Comparison of ENCODE assay signal across 26 cellular contexts in the genomic region with DNA sequence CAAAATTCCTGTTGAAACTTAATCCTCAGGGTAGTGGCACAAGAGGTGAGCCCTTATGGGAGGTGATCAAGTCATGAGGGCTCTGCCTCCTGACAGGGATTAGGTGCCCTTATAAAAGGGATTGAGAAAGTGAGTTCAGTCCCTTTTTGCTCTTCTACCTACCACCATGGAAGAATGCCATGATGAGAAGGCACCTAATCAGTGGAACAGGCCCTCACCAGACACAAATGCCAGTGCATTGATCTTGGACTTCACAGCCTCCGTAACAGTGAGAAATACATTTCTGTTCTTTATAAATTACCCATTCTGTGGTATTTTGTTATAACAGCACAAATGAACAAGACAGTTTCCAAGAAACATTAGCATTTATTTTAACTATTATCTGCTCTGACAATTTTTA.
DNase-seq lines count a peak whose midpoint lies in the region; ATAC-seq, FAIRE-seq and TF ChIP-seq lines count a peak whose summit lies in the region.
"Had no signal": no experiment of that assay in that cellular context is flagged by ENCODE, and none has a peak within 500 bp of the region (broad histone marks: within the 10 kb centered on the region; RNA-seq: fewer than 3 reads in every experiment).

No MANE protein-coding gene starts in this region.

- 0 out of 2 replicates have a peak overlapping the region, but pooled peaks have one; percentile 5 for H3K23ac ChIP-seq in IMR-90 (ENCODE audit: low read depth, low read length)

- DNase-seq in HepG2 (ENCODE audit: low spot score): no peak
- no peak for DNase-seq in right lobe of liver
- DNase-seq in IMR-90: no peak
- DNase-seq in mesothelial cell of epicardium (ENCODE audit: low spot score in 2 of 2, unreplicated experiment in 2 of 2): no peak
- no peak for DNase-seq in suprapubic skin (ENCODE audit: low spot score in 2 of 2)
- DNase-seq in naive thymus-derived CD4-positive, alpha-beta T cell: no peak
- no peak for DNase-seq in SHP77 treated with DMSO at 0.1 percent for 48 hours (lab: John Stamatoyannopoulos, UW)
- DNase-seq: 8988T; ACHN; BE2C; C1 segment of cervical spinal cord; CD4-positive, alpha-beta memory T cell; CD4-positive, CD25-positive, alpha-beta regulatory T cell; CD8-positive, alpha-beta memory T cell; COR-L47; DMS 273 treated with DMSO at 0.1 percent for 48 hours; DMS153; DMS53; DMS79; DND-41; EL; GDM1 had no signal

- H2AFZ ChIP-seq in HepG2 (ENCODE audit: low read length) (no peak overlapping the region), IMR-90 (replicated peaks; ENCODE audit: low read length, poor library complexity) (no peak overlapping the region)

- peak overlapping the region; percentile 20; the same call in 1 of the 3 replicates for H2BK15ac ChIP-seq in IMR-90 (ENCODE audit: low read depth, low read length)

- no peak overlapping the region for H2BK5ac ChIP-seq in IMR-90 (ENCODE audit: low read depth, low read length, poor library complexity, severe bottlenecking)

- peaks cover 18 to 35% of the 10 kb centered on the region in 2 experiments for H3K79me1 ChIP-seq in IMR-90 (ENCODE audit: low read depth in 1 of 2, low read length in 2 of 2)

- TF ChIP-seq CTCF in HepG2 (CRISPR knock-in tag; IDR thresholded peaks at IDR 0.05) (no peak), right lobe of liver (IDR thresholded peaks at IDR 0.05) (no peak), IMR-90 (conservative IDR thresholded peaks at IDR 0.05; ENCODE audit: low read depth, low read length) (no peak), mesothelial cell of epicardium (IDR thresholded peaks at IDR 0.05; ENCODE audit: unreplicated experiment) (no peak), suprapubic skin (IDR thresholded peaks at IDR 0.05) (no peak)

- peak overlapping the region; percentile 52; the same call in 1 of the 2 replicates for H2BK120ac ChIP-seq in IMR-90 (ENCODE audit: low read depth, low read length)

- H3K27ac ChIP-seq in HepG2 (ENCODE audit: extremely low read length, insufficient read depth, low read length) (no peak overlapping the region), right lobe of liver (no peak overlapping the region), IMR-90 (ENCODE audit: insufficient read depth, low read length) (no peak overlapping the region), suprapubic skin (no peak overlapping the region)
- H3K27ac ChIP-seq in naive thymus-derived CD4-positive, alpha-beta T cell (ENCODE audit: low read depth, low read length): no peak overlapping the region
- H3K27ac ChIP-seq: BLaER1 had no signal

- dilution Hi-C loops in IMR-90 (cut with HindIII; ENCODE audit: low sequenced_read_pairs, unreplicated experiment): no loop called here

- H3K36me3 Mint-ChIP-seq in mesothelial cell of epicardium: peaks cover 7% of the 10 kb centered on the region
- H3K36me3 Mint-ChIP-seq in naive thymus-derived CD4-positive, alpha-beta T cell: peaks cover 10 to 36% (median 26%) of the 10 kb centered on the region in 5 donors
- H3K36me3 Mint-ChIP-seq: CD14-positive monocyte had no signal

- POLR2A ChIA-PET in HepG2 (lab: Yijun Ruan, JAX) (no interaction called here), IMR-90 (lab: Charles Lee; ENCODE audit: unreplicated experiment) (no interaction called here)
- POLR2A ChIA-PET in naive thymus-derived CD4-positive, alpha-beta T cell (lab: Charles Lee): interaction anchor here (0.8 kb wide), 1 partner anchor 238 kb away, joined by 3 read pairs; no protein-coding TSS in a partner anchor

- peak overlapping the region; percentile 35; the same call in 1 of the 2 replicates for H4K5ac ChIP-seq in IMR-90 (ENCODE audit: low read depth, low read length)

- no peak overlapping the region for H2AK9ac ChIP-seq in IMR-90 (replicated peaks; ENCODE audit: low read depth, low read length, poor library complexity)

- H2BK20ac ChIP-seq in IMR-90 (ENCODE audit: low read depth, low read length): peak overlapping the region; percentile 34; the same call in 1 of the 2 replicates

- CTCF ChIA-PET in HepG2 (lab: Yijun Ruan, JAX; ENCODE audit: low intra/inter-chr PET ratio, low total read pairs) (no interaction called here), IMR-90 (lab: Yijun Ruan, JAX) (no interaction called here)
- CTCF ChIA-PET in naive thymus-derived CD4-positive, alpha-beta T cell (lab: Charles Lee): no interaction called here

- ATAC-seq in HepG2: no peak
- ATAC-seq in right lobe of liver: no peak
- no peak for ATAC-seq in IMR-90 (ENCODE audit: low read depth)
- no peak for ATAC-seq in naive thymus-derived CD4-positive, alpha-beta T cell
- ATAC-seq: GM12878 had no signal

- H3K4ac ChIP-seq in IMR-90 (ENCODE audit: low read depth, low read length): no peak overlapping the region

- peaks cover 18% of the 10 kb centered on the region for H3K9me3 Mint-ChIP-seq in mesothelial cell of epicardium
- peaks cover 0 to 11% (median 3%) of the 10 kb centered on the region in 11 donors for H3K9me3 Mint-ChIP-seq in naive thymus-derived CD4-positive, alpha-beta T cell
- H3K9me3 Mint-ChIP-seq: CD8-positive, alpha-beta memory T cell had no signal

- no peak for TF ChIP-seq EP300 in HepG2 (IDR thresholded peaks at IDR 0.05; ENCODE audit: low read depth in 2 of 2, low read length in 2 of 2)
- no peak for TF ChIP-seq EP300 in HepG2 (CRISPR knock-in tag; IDR thresholded peaks at IDR 0.05; ENCODE audit: borderline replicate concordance)
- no peak for TF ChIP-seq EP300 in suprapubic skin (IDR thresholded peaks at IDR 0.05)

- no peak for FAIRE-seq in HepG2 (lab: Jason Lieb, UNC)
- FAIRE-seq: A204.1, GM12878 had no signal

- H4K91ac ChIP-seq in IMR-90 (ENCODE audit: insufficient read depth, low read depth, low read length): no peak overlapping the region; the same call in 1 of the 2 replicates

- H3K9me3 ChIP-seq in HepG2 (ENCODE audit: low read length): no peaks in the 10 kb centered on the region
- no peaks in the 10 kb centered on the region for H3K9me3 ChIP-seq in right lobe of liver
- peaks cover 2% of the 10 kb centered on the region; the same call in 1 of the 2 replicates for H3K9me3 ChIP-seq in IMR-90 (ENCODE audit: control insufficient read depth, insufficient read depth, low read length)
- H3K9me3 ChIP-seq in suprapubic skin: no peaks in the 10 kb centered on the region
- no peaks in the 10 kb centered on the region for H3K9me3 ChIP-seq in naive thymus-derived CD4-positive, alpha-beta T cell (ENCODE audit: control insufficient read depth in 2 of 3, low read length in 3 of 3)
- H3K9me3 ChIP-seq: BE2C, BLaER1 had no signal

- intact Hi-C loops in HepG2 (cut with micrococcal nuclease; ENCODE audit: unreplicated experiment) (no loop called here), right lobe of liver (cut with DNase I) (no loop called here), IMR-90 (cut with micrococcal nuclease) (no loop called here)
- intact Hi-C loops in naive thymus-derived CD4-positive, alpha-beta T cell (cut with micrococcal nuclease): no loop called here

- H3K4me3 Mint-ChIP-seq in mesothelial cell of epicardium: no peak overlapping the region
- H3K4me3 Mint-ChIP-seq in naive thymus-derived CD4-positive, alpha-beta T cell: no peak overlapping the region
- H3K4me3 Mint-ChIP-seq: CD14-positive monocyte; CD4-positive, alpha-beta memory T cell; CD8-positive, alpha-beta memory T cell had no signal

- H3K36me3 ChIP-seq in HepG2 (replicated peaks in 1 of 2; ENCODE audit: control insufficient read depth in 1 of 2, insufficient read depth in 2 of 2, low read length in 2 of 2) (peaks cover 1 to 3% of the 10 kb centered on the region in 2 experiments; a peak in 2 of 5 replicates), right lobe of liver (no peaks in the 10 kb centered on the region), IMR-90 (ENCODE audit: control insufficient read depth, insufficient read depth, low read length) (no peaks in the 10 kb centered on the region), suprapubic skin (no peaks in the 10 kb centered on the region)
- H3K36me3 ChIP-seq in naive thymus-derived CD4-positive, alpha-beta T cell (ENCODE audit: control insufficient read depth in 2 of 3, insufficient read depth in 3 of 3, low read length in 3 of 3): no peaks in the 10 kb centered on the region
- H3K36me3 ChIP-seq: BE2C, BLaER1 had no signal

- H3K4me2 ChIP-seq in HepG2 (ENCODE audit: low read depth, low read length): no peak overlapping the region
- no peak overlapping the region for H3K4me2 ChIP-seq in IMR-90 (ENCODE audit: low read depth, low read length)
- H3K4me2 ChIP-seq: BLaER1 had no signal

- H3K4me1 ChIP-seq in HepG2 (ENCODE audit: insufficient read depth, low read length) (peaks cover 12% of the 10 kb centered on the region), right lobe of liver (no peaks in the 10 kb centered on the region), IMR-90 (ENCODE audit: control insufficient read depth, insufficient read depth, low read length) (peaks cover 8% of the 10 kb centered on the region; the same call in 1 of the 2 replicates), suprapubic skin (peaks cover 24% of the 10 kb centered on the region)
- H3K4me1 ChIP-seq in naive thymus-derived CD4-positive, alpha-beta T cell (ENCODE audit: control insufficient read depth in 2 of 2, insufficient read depth in 2 of 2, low read length in 2 of 2): no peaks in the 10 kb centered on the region
- H3K4me1 ChIP-seq: BE2C had no signal

- 95% methylated on average over 1 of the region's 1 CpG for WGBS in HepG2 (ENCODE audit: low lambda C conversion rate)
- 83% methylated on average over 1 of the region's 1 CpG for WGBS in right lobe of liver (ENCODE audit: insufficient coverage, low coverage, low lambda C conversion rate, missing lambda C conversion rate)
- WGBS in IMR-90 (ENCODE audit: extremely low coverage in 2 of 2, insufficient read length in 1 of 2), 2 experiments: no CpG with 5 or more reads among the region's 1 CpG
- WGBS in suprapubic skin: 90% methylated on average over 1 of the region's 1 CpG

- H3K9ac ChIP-seq in HepG2 (ENCODE audit: insufficient read depth, low read depth, low read length): no peak overlapping the region
- H3K9ac ChIP-seq in IMR-90 (ENCODE audit: low read depth, low read length): no peak overlapping the region
- H3K9ac ChIP-seq: BLaER1 had no signal

- in situ Hi-C loops in HepG2 (cut with HindIII; ENCODE audit: extremely low pct_ligation_motif_present, low pct_unique_long_range_greater_than_20kb) (no loop called here), IMR-90 (cut with MboI; ENCODE audit: low sequenced_read_pairs) (no loop called here)

- no peaks in the 10 kb centered on the region for H4K20me1 ChIP-seq in HepG2 (ENCODE audit: insufficient read depth, low read length)
- no peaks in the 10 kb centered on the region for H4K20me1 ChIP-seq in IMR-90 (ENCODE audit: insufficient read depth, low read length)
- H4K20me1 ChIP-seq: BLaER1 had no signal

- H3K27me3 Mint-ChIP-seq in mesothelial cell of epicardium (ENCODE audit: low read depth): no peaks in the 10 kb centered on the region
- H3K27me3 Mint-ChIP-seq in naive thymus-derived CD4-positive, alpha-beta T cell: no peaks in the 10 kb centered on the region
- H3K27me3 Mint-ChIP-seq: CD4-positive, alpha-beta memory T cell; CD4-positive, CD25-positive, alpha-beta regulatory T cell; CD8-positive, alpha-beta memory T cell had no signal

- TF ChIP-seq RAD21 in HepG2 (CRISPR knock-in tag; IDR thresholded peaks at IDR 0.05) (no peak), IMR-90 (IDR thresholded peaks at IDR 0.05; ENCODE audit: low read length) (no peak)

- H3K79me2 ChIP-seq in HepG2 (ENCODE audit: insufficient read depth, low read length): no peaks in the 10 kb centered on the region

- peak overlapping the region; percentile 52; the same call in 1 of the 2 replicates for H3K18ac ChIP-seq in IMR-90 (ENCODE audit: low read depth, low read length)

- no TSS peak for BruUV-seq in HepG2 (replicated peaks; lab: Mats Ljungman, UMichigan)
- BruUV-seq in IMR-90 (replicated peaks; lab: Mats Ljungman, UMichigan): no TSS peak

- peaks cover 30% of the 10 kb centered on the region for H3K4me1 Mint-ChIP-seq in mesothelial cell of epicardium
- peaks cover 10 to 70% (median 40%) of the 10 kb centered on the region in 7 donors for H3K4me1 Mint-ChIP-seq in naive thymus-derived CD4-positive, alpha-beta T cell
- H3K4me1 Mint-ChIP-seq: CD14-positive monocyte had no signal

- no peaks in the 10 kb centered on the region for H3K9me1 ChIP-seq in IMR-90 (ENCODE audit: insufficient read depth, low read length)

- no peaks in the 10 kb centered on the region for H3K27me3 ChIP-seq in HepG2 (ENCODE audit: control insufficient read depth in 1 of 2, insufficient read depth in 2 of 2, low read length in 2 of 2)
- H3K27me3 ChIP-seq in right lobe of liver: no peaks in the 10 kb centered on the region
- H3K27me3 ChIP-seq in IMR-90 (ENCODE audit: control insufficient read depth, insufficient read depth, low read length): no peaks in the 10 kb centered on the region
- no peaks in the 10 kb centered on the region for H3K27me3 ChIP-seq in suprapubic skin
- H3K27me3 ChIP-seq in naive thymus-derived CD4-positive, alpha-beta T cell (ENCODE audit: control insufficient read depth in 2 of 2, insufficient read depth in 2 of 2, low read length in 2 of 2): no peaks in the 10 kb centered on the region
- H3K27me3 ChIP-seq: BE2C, BLaER1 had no signal

- no peak overlapping the region for H4K8ac ChIP-seq in IMR-90 (ENCODE audit: low read depth in 2 of 2, low read length in 2 of 2)

- H2AK5ac ChIP-seq in IMR-90 (ENCODE audit: low read depth, low read length): no peak overlapping the region; the same call in 1 of the 2 replicates

- H3K56ac ChIP-seq in IMR-90 (ENCODE audit: extremely low read depth, insufficient read depth, low read length): no peak overlapping the region

- H3K27ac Mint-ChIP-seq in mesothelial cell of epicardium: peak overlapping the region; percentile 62
- peak overlapping the region in 2 of 9 donors; percentile 36 to 73 for H3K27ac Mint-ChIP-seq in naive thymus-derived CD4-positive, alpha-beta T cell
- H3K27ac Mint-ChIP-seq: CD14-positive monocyte; CD4-positive, alpha-beta memory T cell; CD4-positive, CD25-positive, alpha-beta regulatory T cell; CD8-positive, alpha-beta memory T cell had no signal

- 0 out of 2 replicates have a peak overlapping the region, but pooled peaks have one; percentile 60 for H3K14ac ChIP-seq in IMR-90 (replicated peaks; ENCODE audit: low read depth, low read length)

- TF ChIP-seq POLR2A in HepG2 (IDR thresholded peaks at IDR 0.05; ENCODE audit: insufficient read depth in 1 of 2, low read depth in 2 of 2, low read length in 2 of 2) (no peak), right lobe of liver (IDR thresholded peaks at IDR 0.05) (no peak), IMR-90 (IDR thresholded peaks at IDR 0.05; ENCODE audit: low read depth, low read length) (no peak), suprapubic skin (IDR thresholded peaks at IDR 0.05) (no peak)

- H3K4me3 ChIP-seq in HepG2 (replicated peaks in 1 of 3; ENCODE audit: insufficient read depth in 1 of 3, low read depth in 2 of 3, low read length in 3 of 3): no peak overlapping the region
- H3K4me3 ChIP-seq in right lobe of liver: no peak overlapping the region
- no peak overlapping the region for H3K4me3 ChIP-seq in IMR-90 (ENCODE audit: insufficient read depth, low read depth, low read length)
- no peak overlapping the region for H3K4me3 ChIP-seq in suprapubic skin
- H3K4me3 ChIP-seq in naive thymus-derived CD4-positive, alpha-beta T cell (ENCODE audit: low read length): no peak overlapping the region
- H3K4me3 ChIP-seq: BLaER1, GM12878 had no signal
